22 cellular contexts compared by ENCODE assay signal in the genomic region with DNA sequence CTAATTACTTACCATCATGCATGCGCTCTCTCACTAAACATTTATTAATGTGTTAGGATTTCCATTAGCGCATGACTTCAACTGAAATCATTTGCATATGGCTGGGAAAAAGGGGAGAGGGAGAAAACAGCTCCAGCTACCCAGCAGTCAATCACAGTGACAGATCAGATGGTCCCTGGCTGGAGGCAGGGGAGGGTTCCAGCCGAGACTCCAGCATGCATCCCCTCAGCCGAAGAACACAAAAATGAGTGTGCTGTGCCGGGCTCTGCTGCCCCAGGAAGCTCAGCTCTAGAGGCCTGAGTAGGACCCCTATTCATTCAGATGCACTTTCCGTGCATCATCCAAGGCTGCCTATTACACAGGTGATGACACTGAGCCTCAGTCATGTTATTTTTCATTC. TPM values are rescaled to one million over a fixed set of nuclear protein-coding genes. Genes with fewer than 3 reads are reported as not detected.
DNase-seq lines count a peak whose midpoint lies in the region; ATAC-seq and TF ChIP-seq lines count a peak whose summit lies in the region.
"Had no signal": no experiment of that assay in that cellular context is flagged by ENCODE, and none has a peak within 500 bp of the region (broad histone marks: within the 10 kb centered on the region; RNA-seq: fewer than 3 reads in every experiment).

No MANE protein-coding gene starts in this region.

- H3K79me2 ChIP-seq in SK-N-SH (ENCODE audit: insufficient read depth): no peaks in the 10 kb centered on the region

- POLR2A ChIA-PET in SK-N-SH (lab: Yijun Ruan, JAX): interaction anchor here (0.7 kb wide), 1 partner anchor 22 kb away, joined by 3 read pairs; no protein-coding TSS in a partner anchor

- TF ChIP-seq RAD21 in SK-N-SH (IDR thresholded peaks at IDR 0.05; ENCODE audit: low read length): no peak

- H3K4me1 Mint-ChIP-seq in endodermal cell: peaks cover 7% of the 10 kb centered on the region
- H3K4me1 Mint-ChIP-seq: T-cell had no signal

- H3K4me2 ChIP-seq in SK-N-SH: no peak overlapping the region

- no peak overlapping the region for H3K4me3 Mint-ChIP-seq in endodermal cell
- H3K4me3 Mint-ChIP-seq: T-cell; T-helper 2 cell treated with Interferon-gamma antibody and Interleukin-4, amounts not matched to agents 5 μg/mL and 100 μg/mL, for 36 hours had no signal

- TF ChIP-seq EP300 in SK-N-SH (IDR thresholded peaks at IDR 0.05; ENCODE audit: borderline replicate concordance in 1 of 2, low read depth in 1 of 2, low read length in 1 of 2): no peak

- no peak overlapping the region for H3K27ac Mint-ChIP-seq in endodermal cell
- H3K27ac Mint-ChIP-seq: T-cell; T-helper 2 cell treated with Interferon-gamma antibody and Interleukin-4, amounts not matched to agents 5 μg/mL and 100 μg/mL, for 36 hours had no signal

- ATAC-seq in SK-N-SH treated with all-trans-retinoic acid at 6 μM for 48 hours (no peak), HG03097 (IDR thresholded peaks at IDR 0.05; ENCODE audit: low FRiP score, unreplicated experiment) (no peak), HG03378 (IDR thresholded peaks at IDR 0.05; ENCODE audit: unreplicated experiment) (no peak)
- ATAC-seq: HCT116, T-cell had no signal

- H3K9me3 ChIP-seq in SK-N-SH (no peaks in the 10 kb centered on the region), endodermal cell (ENCODE audit: control insufficient read depth, low read length) (no peaks in the 10 kb centered on the region)

- H3K27me3 ChIP-seq in SK-N-SH (ENCODE audit: insufficient read depth) (no peaks in the 10 kb centered on the region), endodermal cell (ENCODE audit: control insufficient read depth, insufficient read depth, low read length, poor library complexity, severe bottlenecking) (no peaks in the 10 kb centered on the region)

- DNase-seq in SK-N-SH (peak; percentile 63), NCI-H2171 treated with DMSO at 0.1 percent for 48 hours (lab: John Stamatoyannopoulos, UW) (peak; percentile 76), endodermal cell (no peak), NCI-H226 (no peak)
- DNase-seq: GOT3, Kasumi-1, NCI-H1436 treated with DMSO at 0.1 percent for 48 hours, NCI-H2081, NCI-H2227 treated with DMSO at 0.1 percent for 48 hours, NCI-H510A treated with DMSO at 0.1 percent for 48 hours, SHP77 treated with DMSO at 0.1 percent for 48 hours, T-cell had no signal

- TF ChIP-seq CTCF in SK-N-SH (IDR thresholded peaks at IDR 0.05) (no peak), endodermal cell (conservative IDR thresholded peaks at IDR 0.05) (no peak)

- H3K27me3 Mint-ChIP-seq in endodermal cell (ENCODE audit: insufficient read depth): no peaks in the 10 kb centered on the region
- H3K27me3 Mint-ChIP-seq: T-cell had no signal

- no peaks in the 10 kb centered on the region for H3K9me3 Mint-ChIP-seq in endodermal cell
- H3K9me3 Mint-ChIP-seq: T-cell; T-helper 2 cell treated with Interferon-gamma antibody and Interleukin-4, amounts not matched to agents 5 μg/mL and 100 μg/mL, for 36 hours had no signal

- no peaks in the 10 kb centered on the region for H4K20me1 ChIP-seq in SK-N-SH (ENCODE audit: insufficient read depth)

- H3K36me3 Mint-ChIP-seq in endodermal cell (ENCODE audit: low read depth): peaks cover 8% of the 10 kb centered on the region

- H3K9ac ChIP-seq in SK-N-SH: no peak overlapping the region
- no peak overlapping the region for H3K9ac ChIP-seq in endodermal cell (ENCODE audit: extremely low read depth, low read length, poor library complexity, severe bottlenecking)

- no peaks in the 10 kb centered on the region for H3K36me3 ChIP-seq in SK-N-SH (replicated peaks in 1 of 2; ENCODE audit: control insufficient read depth in 1 of 2, insufficient read depth in 2 of 2, low read length in 1 of 2)
- no peaks in the 10 kb centered on the region for H3K36me3 ChIP-seq in endodermal cell (ENCODE audit: control insufficient read depth, insufficient read depth, low read length)

- 89% methylated on average over 6 of the region's 6 CpGs for WGBS in SK-N-SH (ENCODE audit: low lambda C conversion rate)
- WGBS in endodermal cell (ENCODE audit: insufficient coverage in 1 of 2, insufficient read length in 1 of 2), 2 experiments: 55 to 80% methylated on average over 5 to 6 of the region's 6 CpGs

- H3K27ac ChIP-seq in SK-N-SH (ENCODE audit: low read depth in 2 of 2, low read length in 1 of 2) (no peak overlapping the region), endodermal cell (ENCODE audit: low read depth, low read length) (peak overlapping the region; percentile 57)
- H3K27ac ChIP-seq: C4-2B, RWPE1, SK-N-MC had no signal

- H3K4me3 ChIP-seq in SK-N-SH (ENCODE audit: low read depth in 2 of 2, low read length in 1 of 2) (no peak overlapping the region), endodermal cell (ENCODE audit: low read length) (no peak overlapping the region)
- H3K4me3 ChIP-seq: SK-N-MC had no signal

- no peaks in the 10 kb centered on the region for H3F3A ChIP-seq in SK-N-SH (replicated peaks; ENCODE audit: insufficient read depth)

- H3K4me1 ChIP-seq in SK-N-SH (ENCODE audit: control insufficient read depth in 1 of 2, insufficient read depth in 2 of 2, low read depth in 1 of 2, low read length in 1 of 2) (peaks cover 0 to 15% of the 10 kb centered on the region in 2 experiments; a peak in 2 of 4 replicates), endodermal cell (ENCODE audit: control insufficient read depth, insufficient read depth, low read length) (no peaks in the 10 kb centered on the region)

- CTCF ChIA-PET in SK-N-SH (lab: Yijun Ruan, JAX): no interaction called here

- no peak overlapping the region for H2AFZ ChIP-seq in SK-N-SH (ENCODE audit: low read depth)

- no peaks in the 10 kb centered on the region for H3K9me2 ChIP-seq in SK-N-SH

TF ChIP-seq in SK-N-SH, 30 proteins besides CTCF, POLR2A, EP300 and RAD21 (continues in another document):
- TF ChIP-seq MXI1 (IDR thresholded peaks at IDR 0.05; ENCODE audit: low read depth, low read length) (no peak), GABPA (IDR thresholded peaks at IDR 0.05; ENCODE audit: low read depth) (no peak), MEF2A (IDR thresholded peaks at IDR 0.05; ENCODE audit: borderline replicate concordance, low read depth) (no peak), TAF1 (IDR thresholded peaks at IDR 0.05; ENCODE audit: borderline replicate concordance, low read depth, low read length) (no peak), NFIC (IDR thresholded peaks at IDR 0.05; ENCODE audit: borderline replicate concordance) (no peak), RXRA (IDR thresholded peaks at IDR 0.05; ENCODE audit: borderline replicate concordance, low read depth) (no peak), POLR2AphosphoS5 (IDR thresholded peaks at IDR 0.05; ENCODE audit: low read depth, low read length) (no peak), RCOR1 (IDR thresholded peaks at IDR 0.05; ENCODE audit: low read length) (no peak), EZH2phosphoT487 (IDR thresholded peaks at IDR 0.05; ENCODE audit: borderline replicate concordance, low read depth) (no peak), NRF1 (IDR thresholded peaks at IDR 0.05; ENCODE audit: low read depth, low read length) (no peak), USF2 (IDR thresholded peaks at IDR 0.05; ENCODE audit: borderline replicate concordance, low read depth, low read length) (no peak)

TF ChIP-seq in SK-N-SH treated with all-trans-retinoic acid at 6 μM for 48 hours, 23 proteins besides CTCF, POLR2A, EP300 and RAD21 (continues in another document):
- TF ChIP-seq ESRRG (CRISPR knock-in tag; IDR thresholded peaks at IDR 0.05) (no peak), ZFP30 (CRISPR knock-in tag; IDR thresholded peaks at IDR 0.05) (no peak), ARNTL (CRISPR knock-in tag; IDR thresholded peaks at IDR 0.05; ENCODE audit: borderline replicate concordance, low read depth) (no peak), TOX (CRISPR knock-in tag; IDR thresholded peaks at IDR 0.05; ENCODE audit: borderline replicate concordance) (no peak), ISL1 (CRISPR knock-in tag; IDR thresholded peaks at IDR 0.05) (no peak), CSDC2 (CRISPR knock-in tag; IDR thresholded peaks at IDR 0.05) (no peak), GLIS3 (CRISPR knock-in tag; IDR thresholded peaks at IDR 0.05) (no peak), TCF4 (CRISPR knock-in tag; IDR thresholded peaks at IDR 0.05; ENCODE audit: borderline replicate concordance) (no peak), OSR1 (CRISPR knock-in tag; IDR thresholded peaks at IDR 0.05) (no peak), BACH2 (CRISPR knock-in tag; IDR thresholded peaks at IDR 0.05; ENCODE audit: borderline replicate concordance) (no peak)
- TF ChIP-seq, protein P1, sequence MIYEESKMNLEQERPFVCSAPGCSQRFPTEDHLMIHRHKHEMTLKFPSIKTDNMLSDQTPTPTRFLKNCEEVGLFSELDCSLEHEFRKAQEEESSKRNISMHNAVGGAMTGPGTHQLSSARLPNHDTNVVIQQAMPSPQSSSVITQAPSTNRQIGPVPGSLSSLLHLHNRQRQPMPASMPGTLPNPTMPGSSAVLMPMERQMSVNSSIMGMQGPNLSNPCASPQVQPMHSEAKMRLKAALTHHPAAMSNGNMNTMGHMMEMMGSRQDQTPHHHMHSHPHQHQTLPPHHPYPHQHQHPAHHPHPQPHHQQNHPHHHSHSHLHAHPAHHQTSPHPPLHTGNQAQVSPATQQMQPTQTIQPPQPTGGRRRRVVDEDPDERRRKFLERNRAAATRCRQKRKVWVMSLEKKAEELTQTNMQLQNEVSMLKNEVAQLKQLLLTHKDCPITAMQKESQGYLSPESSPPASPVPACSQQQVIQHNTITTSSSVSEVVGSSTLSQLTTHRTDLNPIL (CRISPR knock-in tag; IDR thresholded peaks at IDR 0.05; ENCODE audit: low read depth): no peak

RNA-seq across cellular contexts. Expression of gene RHO, which starts 6.7 kb away (rescaled TPM):
- not detected in 2 replicates for polyA plus RNA-seq in SK-N-SH (2012; rRNA removed)
- not detected in 2 replicates for polyA plus RNA-seq in SK-N-SH (2012; cell fraction: cytosol; rRNA removed)
- polyA plus RNA-seq in SK-N-SH (2012; cell fraction: nucleus; rRNA removed): not detected in 2 replicates
- under 1 TPM; 0.22 to 0.26 TPM for total RNA-seq in endodermal cell
- polyA plus RNA-seq in endodermal cell (2013, experiment 1 of 2): not detected
- polyA plus RNA-seq in endodermal cell (2013, experiment 2 of 2): not detected
- total RNA-seq: Daoy, MCF 10A had no signal

RNA-seq across cellular contexts. Expression of gene H1-8, which starts 21.3 kb away (rescaled TPM):
- polyA plus RNA-seq in SK-N-SH (2012; rRNA removed): not detected in 2 replicates
- polyA plus RNA-seq in SK-N-SH (2012; cell fraction: cytosol; rRNA removed): not detected in 2 replicates
- not detected in 2 replicates for polyA plus RNA-seq in SK-N-SH (2012; cell fraction: nucleus; rRNA removed)
- total RNA-seq in endodermal cell: not detected
- polyA plus RNA-seq in endodermal cell (2013, experiment 1 of 2): not detected
- polyA plus RNA-seq in endodermal cell (2013, experiment 2 of 2): not detected
- total RNA-seq: Daoy, MCF 10A, T-cell had no signal

Comparison
In these comparisons a context has a peak if more than half of its experiments do, and no peak if none do; other contexts are left out.
1. DNase-seq: peak in SK-N-SH (single experiment) and NCI-H2171 treated with DMSO at 0.1 percent for 48 hours (single experiment); none in endodermal cell (single experiment) and NCI-H226 (single experiment).